1 cellular context compared by ENCODE assay signal in the genomic region with DNA sequence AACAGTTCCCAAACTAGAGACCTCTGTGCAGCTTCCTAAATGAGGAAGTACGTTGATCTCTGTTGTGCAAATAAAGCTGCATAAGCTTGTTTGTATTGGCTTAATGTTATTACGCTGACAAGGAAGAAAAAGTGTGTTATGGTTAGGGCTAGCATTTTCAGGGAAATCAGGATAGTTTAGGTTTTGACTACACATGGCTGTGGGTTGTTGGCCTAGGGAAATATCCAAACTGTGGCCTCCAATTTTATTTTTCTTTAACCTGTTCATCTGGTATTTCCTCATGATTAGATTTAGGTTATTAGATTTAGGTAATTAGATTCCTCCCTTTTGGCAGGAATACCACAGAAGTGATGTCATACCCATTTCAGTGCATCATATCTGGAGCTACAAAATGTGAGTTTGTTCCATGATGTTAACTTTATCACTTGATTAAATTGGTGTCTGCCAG.
TF ChIP-seq lines count a peak whose summit lies in the region.

No MANE protein-coding gene starts in this region.

TF ChIP-seq in K562, 482 proteins besides CTCF, POLR2A, EP300 and RAD21:
- TF ChIP-seq ZNF274 (IDR thresholded peaks at IDR 0.05; ENCODE audit: borderline replicate concordance, low read depth, low read length) (no peak), ZNF589 (CRISPR knock-in tag; IDR thresholded peaks at IDR 0.05; ENCODE audit: low read depth) (no peak), MAFK (IDR thresholded peaks at IDR 0.05; ENCODE audit: low read length) (peak; percentile 24; the same call in 1 of the 2 replicates), HMG20A (CRISPR knock-in tag; conservative IDR thresholded peaks at IDR 0.05) (no peak), ZNF354B (CRISPR knock-in tag; IDR thresholded peaks at IDR 0.05) (no peak), MCM2 (IDR thresholded peaks at IDR 0.05; ENCODE audit: low read depth) (no peak), NCOA6 (IDR thresholded peaks at IDR 0.05) (no peak), PTTG1 (tag; IDR thresholded peaks at IDR 0.05; ENCODE audit: low read depth) (no peak), MAFG (tag; conservative IDR thresholded peaks at IDR 0.05) (peak; percentile 34; the same call in 1 of the 2 replicates), ARHGAP35 (IDR thresholded peaks at IDR 0.05; ENCODE audit: partially characterized antibody) (no peak), CC2D1A (IDR thresholded peaks at IDR 0.05) (no peak), LEF1 (IDR thresholded peaks at IDR 0.05) (no peak), MAFF (IDR thresholded peaks at IDR 0.05; ENCODE audit: low read length) (peak; percentile 49; the same call in 1 of the 2 replicates), FOXA3 (CRISPR knock-in tag; conservative IDR thresholded peaks at IDR 0.05 in 1 of 2, IDR thresholded peaks at IDR 0.05 in 1 of 2) (peak in 1 of 2 experiments; percentile 73; a peak in 2 of 4 replicates), ATF7 (IDR thresholded peaks at IDR 0.05) (peak; percentile 49), ZNF316 (IDR thresholded peaks at IDR 0.05) (peak; percentile 78), C11orf30 (IDR thresholded peaks at IDR 0.05; ENCODE audit: low read depth) (peak; percentile 78)
- TF ChIP-seq, protein P1, sequence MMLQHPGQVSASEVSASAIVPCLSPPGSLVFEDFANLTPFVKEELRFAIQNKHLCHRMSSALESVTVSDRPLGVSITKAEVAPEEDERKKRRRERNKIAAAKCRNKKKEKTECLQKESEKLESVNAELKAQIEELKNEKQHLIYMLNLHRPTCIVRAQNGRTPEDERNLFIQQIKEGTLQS (IDR thresholded peaks at IDR 0.05), result peak; percentile 46; the same call in 1 of the 2 replicates
- TF ChIP-seq, protein P1 (CRISPR knock-in tag; conservative IDR thresholded peaks at IDR 0.05), result no peak
- TF ChIP-seq, protein P2, sequence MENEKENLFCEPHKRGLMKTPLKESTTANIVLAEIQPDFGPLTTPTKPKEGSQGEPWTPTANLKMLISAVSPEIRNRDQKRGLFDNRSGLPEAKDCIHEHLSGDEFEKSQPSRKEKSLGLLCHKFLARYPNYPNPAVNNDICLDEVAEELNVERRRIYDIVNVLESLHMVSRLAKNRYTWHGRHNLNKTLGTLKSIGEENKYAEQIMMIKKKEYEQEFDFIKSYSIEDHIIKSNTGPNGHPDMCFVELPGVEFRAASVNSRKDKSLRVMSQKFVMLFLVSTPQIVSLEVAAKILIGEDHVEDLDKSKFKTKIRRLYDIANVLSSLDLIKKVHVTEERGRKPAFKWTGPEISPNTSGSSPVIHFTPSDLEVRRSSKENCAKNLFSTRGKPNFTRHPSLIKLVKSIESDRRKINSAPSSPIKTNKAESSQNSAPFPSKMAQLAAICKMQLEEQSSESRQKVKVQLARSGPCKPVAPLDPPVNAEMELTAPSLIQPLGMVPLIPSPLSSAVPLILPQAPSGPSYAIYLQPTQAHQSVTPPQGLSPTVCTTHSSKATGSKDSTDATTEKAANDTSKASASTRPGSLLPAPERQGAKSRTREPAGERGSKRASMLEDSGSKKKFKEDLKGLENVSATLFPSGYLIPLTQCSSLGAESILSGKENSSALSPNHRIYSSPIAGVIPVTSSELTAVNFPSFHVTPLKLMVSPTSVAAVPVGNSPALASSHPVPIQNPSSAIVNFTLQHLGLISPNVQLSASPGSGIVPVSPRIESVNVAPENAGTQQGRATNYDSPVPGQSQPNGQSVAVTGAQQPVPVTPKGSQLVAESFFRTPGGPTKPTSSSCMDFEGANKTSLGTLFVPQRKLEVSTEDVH (IDR thresholded peaks at IDR 0.05; ENCODE audit: low read depth, partially characterized antibody), result no peak
- TF ChIP-seq, protein P3, sequence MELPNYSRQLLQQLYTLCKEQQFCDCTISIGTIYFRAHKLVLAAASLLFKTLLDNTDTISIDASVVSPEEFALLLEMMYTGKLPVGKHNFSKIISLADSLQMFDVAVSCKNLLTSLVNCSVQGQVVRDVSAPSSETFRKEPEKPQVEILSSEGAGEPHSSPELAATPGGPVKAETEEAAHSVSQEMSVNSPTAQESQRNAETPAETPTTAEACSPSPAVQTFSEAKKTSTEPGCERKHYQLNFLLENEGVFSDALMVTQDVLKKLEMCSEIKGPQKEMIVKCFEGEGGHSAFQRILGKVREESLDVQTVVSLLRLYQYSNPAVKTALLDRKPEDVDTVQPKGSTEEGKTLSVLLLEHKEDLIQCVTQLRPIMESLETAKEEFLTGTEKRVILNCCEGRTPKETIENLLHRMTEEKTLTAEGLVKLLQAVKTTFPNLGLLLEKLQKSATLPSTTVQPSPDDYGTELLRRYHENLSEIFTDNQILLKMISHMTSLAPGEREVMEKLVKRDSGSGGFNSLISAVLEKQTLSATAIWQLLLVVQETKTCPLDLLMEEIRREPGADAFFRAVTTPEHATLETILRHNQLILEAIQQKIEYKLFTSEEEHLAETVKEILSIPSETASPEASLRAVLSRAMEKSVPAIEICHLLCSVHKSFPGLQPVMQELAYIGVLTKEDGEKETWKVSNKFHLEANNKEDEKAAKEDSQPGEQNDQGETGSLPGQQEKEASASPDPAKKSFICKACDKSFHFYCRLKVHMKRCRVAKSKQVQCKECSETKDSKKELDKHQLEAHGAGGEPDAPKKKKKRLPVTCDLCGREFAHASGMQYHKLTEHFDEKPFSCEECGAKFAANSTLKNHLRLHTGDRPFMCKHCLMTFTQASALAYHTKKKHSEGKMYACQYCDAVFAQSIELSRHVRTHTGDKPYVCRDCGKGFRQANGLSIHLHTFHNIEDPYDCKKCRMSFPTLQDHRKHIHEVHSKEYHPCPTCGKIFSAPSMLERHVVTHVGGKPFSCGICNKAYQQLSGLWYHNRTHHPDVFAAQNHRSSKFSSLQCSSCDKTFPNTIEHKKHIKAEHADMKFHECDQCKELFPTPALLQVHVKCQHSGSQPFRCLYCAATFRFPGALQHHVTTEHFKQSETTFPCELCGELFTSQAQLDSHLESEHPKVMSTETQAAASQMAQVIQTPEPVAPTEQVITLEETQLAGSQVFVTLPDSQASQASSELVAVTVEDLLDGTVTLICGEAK (IDR thresholded peaks at IDR 0.05), result peak; percentile 73; the same call in 1 of the 2 replicates
- TF ChIP-seq, protein P3 (CRISPR knock-in tag; IDR thresholded peaks at IDR 0.05), result no peak
TF ChIP-seq in K562: peak in this region for 9.
